ENCODE assay signal across 25 cellular contexts in the genomic region with DNA sequence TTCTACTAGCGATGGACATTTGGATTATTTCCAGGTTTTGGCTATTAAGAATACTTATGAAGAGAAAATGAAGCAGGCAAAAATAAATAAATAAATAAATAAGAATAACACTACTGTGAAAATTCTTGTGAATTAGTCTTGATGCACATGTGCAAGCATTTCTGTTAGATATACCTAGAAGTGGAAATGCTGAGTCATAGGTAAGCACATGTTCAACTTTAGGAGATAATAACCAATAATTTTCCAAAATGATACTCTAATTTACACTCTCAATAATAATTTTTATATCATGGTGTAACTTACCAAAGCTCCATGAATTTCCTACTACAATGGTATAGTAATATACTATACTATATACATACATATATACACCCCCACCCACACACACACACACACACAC.
"Had no signal": no experiment of that assay in that cellular context is flagged by ENCODE, and none has a peak within 500 bp of the region (broad histone marks: within the 10 kb centered on the region; RNA-seq: fewer than 3 reads in every experiment).

No MANE protein-coding gene starts in this region.

- H3K9me3 Mint-ChIP-seq: dendritic cell treated with granulocyte-macrophage colony-stimulating factor and Interleukin-4, amounts not matched to agents 40 ng/mL and 50 ng/mL, for 4 days; effector memory CD8-positive, alpha-beta T cell; immature natural killer cell; memory B cell; mesothelial cell of epicardium; natural killer cell; neural progenitor cell had no signal

- H3K27ac ChIP-seq: epithelial cell of prostate, esophagus squamous epithelium, gastroesophageal sphincter, left ventricle myocardium inferior, lower lobe of right lung, neural progenitor cell, ovary, stomach, thoracic aorta, transverse colon had no signal

- H3K4me1 ChIP-seq: esophagus squamous epithelium, left ventricle myocardium inferior, lower lobe of right lung, neural progenitor cell, stomach, transverse colon had no signal

- H3K9ac ChIP-seq: neural progenitor cell had no signal

- ATAC-seq: effector memory CD8-positive, alpha-beta T cell; gastroesophageal sphincter; left cardiac atrium; lower lobe of right lung; natural killer cell; right cardiac atrium had no signal

- H3K27ac Mint-ChIP-seq: dendritic cell treated with granulocyte-macrophage colony-stimulating factor and Interleukin-4, amounts not matched to agents 40 ng/mL and 50 ng/mL, for 4 days; mesothelial cell of epicardium; natural killer cell; neural progenitor cell had no signal

- DNase-seq: effector memory CD8-positive, alpha-beta T cell; esophagus squamous epithelium; foreskin fibroblast; glutamatergic neuron; immature natural killer cell; kidney; left cardiac atrium; left ventricle myocardium inferior; lower lobe of right lung; natural killer cell; nucleus accumbens; ovary; right cardiac atrium; stimulated activated CD4-positive, alpha-beta T cell treated with anti-CD3 and anti-CD28 coated beads, Interleukin-2, amount 100 ng/mL, for 48 hours; stomach; substantia nigra; transverse colon had no signal

- H3K4me2 ChIP-seq: neural progenitor cell, smooth muscle cell had no signal

- H3K27me3 ChIP-seq: esophagus squamous epithelium, gastroesophageal sphincter, neural progenitor cell, ovary, stomach, transverse colon had no signal

- H2AFZ ChIP-seq: neural progenitor cell had no signal

- H3K36me3 ChIP-seq: neural progenitor cell, ovary had no signal

- H3K9me3 ChIP-seq: esophagus squamous epithelium, gastroesophageal sphincter, left ventricle myocardium inferior, lower lobe of right lung, ovary, stomach, thoracic aorta, transverse colon had no signal

- H3K4me3 ChIP-seq: esophagus squamous epithelium, gastroesophageal sphincter, left ventricle myocardium inferior, lower lobe of right lung, neural progenitor cell, ovary, smooth muscle cell, stomach, thoracic aorta, transverse colon had no signal

- H3K4me1 Mint-ChIP-seq: immature natural killer cell, memory B cell, mesothelial cell of epicardium, natural killer cell, neural progenitor cell had no signal

- H3K27me3 Mint-ChIP-seq: dendritic cell treated with granulocyte-macrophage colony-stimulating factor and Interleukin-4, amounts not matched to agents 40 ng/mL and 50 ng/mL, for 4 days; effector memory CD8-positive, alpha-beta T cell; memory B cell had no signal

- H3K4me3 Mint-ChIP-seq: dendritic cell treated with granulocyte-macrophage colony-stimulating factor and Interleukin-4, amounts not matched to agents 40 ng/mL and 50 ng/mL, for 4 days; effector memory CD8-positive, alpha-beta T cell; immature natural killer cell; memory B cell; mesothelial cell of epicardium; natural killer cell; neural progenitor cell had no signal

- H3K36me3 Mint-ChIP-seq: natural killer cell, neural progenitor cell had no signal
